Comparison of ENCODE assay signal across 8 cellular contexts in genomic region chr9:677461-678097, GRCh38.
A peak's percentile ranks its signal among the peaks of the same experiment; 100 is the strongest.
DNase-seq lines count a peak whose midpoint lies in the region; ATAC-seq lines count a peak whose summit lies in the region.

No MANE protein-coding gene starts in this region.

- DNase-seq in stimulated activated naive CD8-positive, alpha-beta T cell treated with anti-CD3 and anti-CD28 coated beads, Interleukin-15, Interleukin-2, amounts not matched to agents 100 U/mL and 50 U/mL, for 24 hours: no peak
- no peak for DNase-seq in central memory CD8-positive, alpha-beta T cell (ENCODE audit: low spot score in 2 of 2)
- DNase-seq in HuH-7.5 (ENCODE audit: low spot score) (no peak), NCI-H69 (lab: John Stamatoyannopoulos, UW) (no peak)

- no peaks in the 10 kb centered on the region for H3K9me3 ChIP-seq in muscle layer of colon (ENCODE audit: low read length)

- peak overlapping the region; percentile 73 for H3K27ac ChIP-seq in muscle layer of colon (ENCODE audit: low read depth, low read length)

- H3K4me3 Mint-ChIP-seq in stimulated activated naive CD8-positive, alpha-beta T cell treated with anti-CD3 and anti-CD28 coated beads, Interleukin-15, Interleukin-2, amounts not matched to agents 100 ng/mL and 50 ng/mL, for 24 hours: peak overlapping the region; percentile 73
- peak overlapping the region; percentile 61 for H3K4me3 Mint-ChIP-seq in central memory CD8-positive, alpha-beta T cell

- H3K36me3 ChIP-seq in muscle layer of colon (ENCODE audit: insufficient read depth, low read length): no peaks in the 10 kb centered on the region

- H3K9ac ChIP-seq in muscle layer of colon (ENCODE audit: low read length): peak overlapping the region; percentile 59

- peak overlapping the region; percentile 34 for H3K27ac Mint-ChIP-seq in stimulated activated naive CD8-positive, alpha-beta T cell treated with anti-CD3 and anti-CD28 coated beads, Interleukin-15, Interleukin-2, amounts not matched to agents 100 ng/mL and 50 ng/mL, for 24 hours
- no peak overlapping the region for H3K27ac Mint-ChIP-seq in central memory CD8-positive, alpha-beta T cell (ENCODE audit: low read depth)

- H3K9me3 Mint-ChIP-seq in stimulated activated naive CD8-positive, alpha-beta T cell treated with anti-CD3 and anti-CD28 coated beads, Interleukin-15, Interleukin-2, amounts not matched to agents 100 ng/mL and 50 ng/mL, for 24 hours: no peaks in the 10 kb centered on the region
- no peaks in the 10 kb centered on the region for H3K9me3 Mint-ChIP-seq in central memory CD8-positive, alpha-beta T cell

- peaks cover 31% of the 10 kb centered on the region for H3K4me1 ChIP-seq in muscle layer of colon (ENCODE audit: insufficient read depth, low read length)

- no peaks in the 10 kb centered on the region for H3K27me3 ChIP-seq in muscle layer of colon (ENCODE audit: control insufficient read depth in 1 of 2, insufficient read depth in 2 of 2, low read length in 2 of 2)

- no peaks in the 10 kb centered on the region for H3K27me3 Mint-ChIP-seq in stimulated activated naive CD8-positive, alpha-beta T cell treated with anti-CD3 and anti-CD28 coated beads, Interleukin-15, Interleukin-2, amounts not matched to agents 100 ng/mL and 50 ng/mL, for 24 hours
- H3K27me3 Mint-ChIP-seq in central memory CD8-positive, alpha-beta T cell: peaks cover 15% of the 10 kb centered on the region

- H3K36me3 Mint-ChIP-seq in stimulated activated naive CD8-positive, alpha-beta T cell treated with anti-CD3 and anti-CD28 coated beads, Interleukin-15, Interleukin-2, amounts not matched to agents 100 ng/mL and 50 ng/mL, for 24 hours (ENCODE audit: low read depth): no peaks in the 10 kb centered on the region
- no peaks in the 10 kb centered on the region for H3K36me3 Mint-ChIP-seq in central memory CD8-positive, alpha-beta T cell (ENCODE audit: insufficient read depth)

- H3K4me1 Mint-ChIP-seq in stimulated activated naive CD8-positive, alpha-beta T cell treated with anti-CD3 and anti-CD28 coated beads, Interleukin-15, Interleukin-2, amounts not matched to agents 100 ng/mL and 50 ng/mL, for 24 hours (ENCODE audit: low read depth): peaks cover 29% of the 10 kb centered on the region
- H3K4me1 Mint-ChIP-seq in central memory CD8-positive, alpha-beta T cell: peaks cover 12% of the 10 kb centered on the region

- no peak for ATAC-seq in stimulated activated naive CD8-positive, alpha-beta T cell treated with anti-CD3 and anti-CD28 coated beads, Interleukin-15, Interleukin-2, amounts not matched to agents 100 U/mL and 50 U/mL, for 24 hours
- ATAC-seq in central memory CD8-positive, alpha-beta T cell (replicated peaks; ENCODE audit: extremely low read depth, poor library complexity, severe bottlenecking): no peak
- ATAC-seq in GM19395 (IDR thresholded peaks at IDR 0.05; ENCODE audit: unreplicated experiment) (no peak), GM19455 (IDR thresholded peaks at IDR 0.05; ENCODE audit: unreplicated experiment) (no peak)

- peak overlapping the region; percentile 25 to 69 for H3K4me3 ChIP-seq in muscle layer of colon (ENCODE audit: low read depth in 1 of 2, low read length in 2 of 2)
